ENCODE assay signal across 12 cellular contexts in the genomic region with DNA sequence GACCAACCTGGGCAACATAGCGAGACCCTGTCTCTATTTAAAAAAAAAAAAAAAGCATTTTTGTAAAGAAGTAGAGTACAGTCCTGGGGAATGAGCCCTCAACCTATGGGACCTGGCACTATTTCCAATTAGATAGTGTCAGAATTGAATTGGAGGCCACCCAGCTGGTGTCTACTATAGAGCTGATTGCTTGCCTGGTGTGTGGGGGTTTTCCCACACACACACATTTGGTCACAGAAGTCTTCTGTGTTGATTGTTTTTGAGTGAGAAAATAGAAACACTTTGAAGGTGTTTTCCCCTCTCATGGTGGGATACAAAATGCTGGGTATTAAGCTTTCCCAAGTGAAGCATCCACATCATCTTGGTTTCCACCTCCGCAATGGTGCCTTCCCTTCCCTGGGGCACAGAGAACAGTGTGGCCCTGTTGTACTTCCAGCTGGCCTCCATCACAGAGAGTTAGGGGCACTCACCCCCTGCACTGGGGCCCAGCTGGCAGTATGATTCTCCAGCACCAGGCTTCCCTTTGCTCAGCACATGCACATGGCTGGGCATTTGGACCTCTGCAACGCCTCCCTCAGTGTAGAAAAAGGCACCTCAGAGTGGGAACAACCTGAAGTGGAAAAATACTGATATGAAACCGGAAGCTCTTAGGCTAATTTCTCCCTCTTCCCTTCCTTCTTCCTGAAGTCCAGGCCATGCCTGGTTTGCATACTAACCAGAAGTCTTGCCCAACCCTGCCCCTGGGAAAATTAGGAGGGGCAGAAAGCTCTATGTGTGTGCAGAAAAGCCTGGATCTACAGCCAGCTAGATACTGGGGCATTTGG. TPM values are rescaled to one million over a fixed set of nuclear protein-coding genes. Genes with fewer than 3 reads are reported as not detected.
DNase-seq lines count a peak whose midpoint lies in the region; ATAC-seq, FAIRE-seq and TF ChIP-seq lines count a peak whose summit lies in the region.
"Had no signal": no experiment of that assay in that cellular context is flagged by ENCODE, and none has a peak within 500 bp of the region (broad histone marks: within the 10 kb centered on the region; RNA-seq: fewer than 3 reads in every experiment).

No MANE protein-coding gene starts in this region.

- no peaks in the 10 kb centered on the region for H3K4me1 ChIP-seq in Panc1 (ENCODE audit: control insufficient read depth, insufficient read depth, low read length)

- intact Hi-C loops in Panc1 (cut with micrococcal nuclease; ENCODE audit: unreplicated experiment) = no loop called here

- no TSS peak for BruUV-seq in Panc1 (replicated peaks; lab: Mats Ljungman, UMichigan)

- FAIRE-seq in urothelium cell line (lab: Jason Lieb, UNC) = no peak
- FAIRE-seq: GM12891 had no signal

- DNase-seq in HT-29 (ENCODE audit: low spot score) (peak; percentile 24), Panc1 (ENCODE audit: low read depth, low spot score) (no peak), fibroblast of villous mesenchyme (ENCODE audit: low read depth) (peak; percentile 84), renal cortical epithelial cell (ENCODE audit: low read depth) (peak; percentile 64), cerebellum (ENCODE audit: low spot score) (no peak), urothelium cell line (ENCODE audit: low spot score) (no peak)
- DNase-seq: activated CD4-positive, alpha-beta T cell treated with anti-CD3 and anti-CD28 coated beads, Interleukin-2, amount 10 ng/mL, durations not matched to agents 7 days and 5 days; effector CD4-positive, alpha-beta T cell; hypothalamus; stimulated activated CD4-positive, alpha-beta T cell treated with anti-CD3 and anti-CD28 coated beads, Interleukin-12 subunit alpha, Interleukin-12 subunit beta, amount 100 ng/mL, for 4 hours had no signal

- peaks cover 7% of the 10 kb centered on the region; the same call in 1 of the 2 replicates for H3K36me3 ChIP-seq in Panc1 (ENCODE audit: control insufficient read depth, insufficient read depth, low read length)

- H3K27me3 ChIP-seq in Panc1 (ENCODE audit: control insufficient read depth, insufficient read depth, low read length) = no peaks in the 10 kb centered on the region

- no peak overlapping the region for H3K27ac ChIP-seq in Panc1 (ENCODE audit: low read length)

- peak; percentile 23; the same call in 1 of the 2 replicates for ATAC-seq in Panc1
- ATAC-seq in HG03565 (IDR thresholded peaks at IDR 0.05; ENCODE audit: unreplicated experiment) = no peak

- no peaks in the 10 kb centered on the region for H3K9me3 ChIP-seq in Panc1 (ENCODE audit: control insufficient read depth, insufficient read depth, low read depth, low read length)

- TF ChIP-seq CTCF in Panc1 (IDR thresholded peaks at IDR 0.05) = no peak
- no peak for TF ChIP-seq CTCF in fibroblast of villous mesenchyme (IDR thresholded peaks at IDR 0.05; ENCODE audit: insufficient read depth, low read depth, low read length)

- in situ Hi-C loops in Panc1 (cut with HindIII; ENCODE audit: low pct_unique_long_range_greater_than_20kb, low sequenced_read_pairs) = no loop called here

- no peak overlapping the region for H3K4me3 ChIP-seq in Panc1 (ENCODE audit: low read depth in 2 of 2, low read length in 2 of 2)
- H3K4me3 ChIP-seq in fibroblast of villous mesenchyme (ENCODE audit: low read depth, low read length) = no peak overlapping the region

- POLR2A ChIA-PET in Panc1 (lab: Charles Lee) = interaction anchor here (0.6 kb wide), 1 partner anchor 331 kb away, joined by 3 read pairs; no protein-coding TSS in a partner anchor

- CTCF ChIA-PET in Panc1 (lab: Charles Lee) = interaction anchor here (0.6 to 1.7 kb wide), 5 partner anchors 9 to 215 kb away, joined by 3 to 9 read pairs (median 4); no protein-coding TSS in a partner anchor

RNA-seq across cellular contexts. Expression of gene NFKB2, which starts 10.7 kb away (rescaled TPM):
- total RNA-seq in HT-29 (2014; rRNA removed; shearing (Covaris generic)) = 27.5 and 38.4 TPM in 2 replicates
- total RNA-seq in Panc1 (2021; ENCODE audit: unreplicated experiment) = 105 TPM
- 119 TPM for polyA plus RNA-seq in Panc1 (2012; ENCODE audit: insufficient read length)
- total RNA-seq in fibroblast of villous mesenchyme = 16.8 and 37.6 TPM in 2 replicates
- 52.4 and 57.3 TPM in 2 replicates for total RNA-seq in renal cortical epithelial cell
- 3.5 TPM for total RNA-seq in cerebellum

RNA-seq across cellular contexts. Expression of gene PSD, which starts 33.8 kb away (rescaled TPM):
- 0.18 and 0.47 TPM in 2 replicates for total RNA-seq in HT-29 (2014; rRNA removed; shearing (Covaris generic))
- total RNA-seq in Panc1 (2021; ENCODE audit: unreplicated experiment) = 2.4 TPM
- polyA plus RNA-seq in Panc1 (2012; ENCODE audit: insufficient read length) = 8.3 TPM
- 1.6 and 2.2 TPM in 2 replicates for total RNA-seq in fibroblast of villous mesenchyme
- total RNA-seq in renal cortical epithelial cell = 0.17 and 3.5 TPM in 2 replicates
- total RNA-seq in cerebellum = 38.8 TPM

RNA-seq across cellular contexts. Expression of gene FBXL15, which starts 35.8 kb away (rescaled TPM):
- 25.5 and 49.5 TPM in 2 replicates for total RNA-seq in HT-29 (2014; rRNA removed; shearing (Covaris generic))
- total RNA-seq in Panc1 (2021; ENCODE audit: unreplicated experiment) (7.9 TPM), fibroblast of villous mesenchyme (4.3 and 8.4 TPM in 2 replicates), renal cortical epithelial cell (12.7 and 15.1 TPM in 2 replicates), cerebellum (6.2 TPM)
- 17.0 TPM for polyA plus RNA-seq in Panc1 (2012; ENCODE audit: insufficient read length)

RNA-seq across cellular contexts. Expression of gene CUEDC2, which starts 47.6 kb away (rescaled TPM):
- total RNA-seq in HT-29 (2014; rRNA removed; shearing (Covaris generic)) = 37.0 and 38.6 TPM in 2 replicates
- total RNA-seq in Panc1 (2021; ENCODE audit: unreplicated experiment) (79.3 TPM), fibroblast of villous mesenchyme (51.0 and 54.8 TPM in 2 replicates), renal cortical epithelial cell (49.5 and 50.0 TPM in 2 replicates), cerebellum (28.3 TPM)
- 128 TPM for polyA plus RNA-seq in Panc1 (2012; ENCODE audit: insufficient read length)

Comparison
In these comparisons a context has a peak if more than half of its experiments do, and no peak if none do; other contexts are left out.
1. DNase-seq: peak in HT-29 (single experiment), fibroblast of villous mesenchyme (single experiment) and renal cortical epithelial cell (single experiment); none in Panc1 (single experiment), cerebellum (single experiment) and urothelium cell line (single experiment).